In the genomic region with DNA sequence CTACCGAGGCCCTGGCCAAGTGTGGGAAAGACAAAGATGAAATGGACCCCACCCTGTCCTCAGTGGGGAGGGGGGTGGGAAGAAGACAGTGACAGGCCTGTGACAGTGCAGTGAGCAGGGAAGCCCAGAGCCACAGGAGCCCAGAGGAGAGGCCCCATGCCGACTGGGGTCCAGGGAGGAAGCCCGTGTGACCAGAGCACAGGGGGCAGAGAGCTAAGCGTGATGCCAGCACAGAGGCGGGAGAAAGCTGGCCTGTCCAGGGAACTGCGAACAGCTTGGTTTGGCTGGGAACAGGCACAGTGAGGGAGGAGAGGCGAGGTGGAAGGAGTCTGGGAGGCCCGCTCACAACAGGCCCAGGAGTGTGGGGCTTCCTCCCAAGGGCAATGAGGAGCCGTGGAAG, we compare ENCODE assay signal across 1 cellular context.
TF ChIP-seq lines count a peak whose summit lies in the region.

No MANE protein-coding gene starts in this region.

TF ChIP-seq in HepG2, 621 proteins besides CTCF, POLR2A, EP300 and RAD21 (continued from another document):
- TF ChIP-seq ZNF530 (CRISPR knock-in tag; IDR thresholded peaks at IDR 0.05; ENCODE audit: low read depth) (no peak), CBFB (CRISPR knock-in tag; IDR thresholded peaks at IDR 0.05) (no peak), TAF1 (CRISPR knock-in tag; IDR thresholded peaks at IDR 0.05) (no peak), ADNP (CRISPR knock-in tag; IDR thresholded peaks at IDR 0.05) (no peak), CENPX (CRISPR knock-in tag; IDR thresholded peaks at IDR 0.05) (no peak), SSRP1 (CRISPR knock-in tag; IDR thresholded peaks at IDR 0.05) (no peak)
